ENCODE assay signal across 18 cellular contexts in genomic region chr9:93292288-93292615, GRCh38.
"Had no signal": no experiment of that assay in that cellular context is flagged by ENCODE, and none has a peak within 500 bp of the region (broad histone marks: within the 10 kb centered on the region; RNA-seq: fewer than 3 reads in every experiment).

No MANE protein-coding gene starts in this region.

- FAIRE-seq: astrocyte, TTC549 had no signal

- ATAC-seq: activated T-cell treated with anti-CD3 and anti-CD28 coated beads, Interleukin-2, amount 50 U/mL, for 4 hours; T-helper 17 cell had no signal

- DNase-seq: activated B cell treated with CpG ODN at 0.5 μM for 24 hours; activated CD4-positive, alpha-beta memory T cell treated with anti-CD3 and anti-CD28 coated beads for 36 hours; activated CD4-positive, alpha-beta T cell treated with anti-CD3 and anti-CD28 coated beads for 1 hour; activated CD4-positive, alpha-beta T cell treated with anti-CD3 and anti-CD28 coated beads, Interleukin-2, amount 10 ng/mL, durations not matched to agents 24 days and 14 days; activated naive CD4-positive, alpha-beta T cell treated with Interleukin-2 at 50 U/mL for 16 hours; activated T-cell treated with anti-CD3 and anti-CD28 coated beads, Interleukin-2, amount 50 U/mL, for 4 hours; amygdala; MM.1S; NCI-H1105; NCI-H1436; NCI-H1694 treated with DMSO at 0.1 percent for 48 hours; NCI-H2081; NCI-H510A treated with DMSO at 0.1 percent for 48 hours; SIG-M5; T-helper 17 cell; T1000 had no signal
